1 cellular context compared by ENCODE assay signal in the genomic region with DNA sequence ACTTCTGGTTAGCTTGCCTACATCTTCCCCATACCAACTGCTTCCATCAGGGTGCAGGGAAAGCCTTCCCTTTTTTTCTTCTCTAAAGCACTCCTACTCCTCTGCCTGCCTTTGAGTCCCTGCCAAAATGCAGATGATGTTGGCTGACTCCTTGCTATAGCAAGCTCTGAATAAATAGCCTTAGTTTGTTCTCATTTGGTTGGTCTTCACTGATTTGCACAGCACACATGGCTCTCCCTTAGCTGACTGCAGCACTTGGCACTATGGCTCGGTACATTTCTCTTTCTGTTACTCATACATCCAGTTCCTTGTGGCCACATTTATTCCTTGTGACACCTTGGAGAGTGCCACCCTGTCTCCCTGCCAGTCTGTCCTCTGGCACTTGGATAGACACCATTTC.
TF ChIP-seq lines count a peak whose summit lies in the region.

No MANE protein-coding gene starts in this region.

TF ChIP-seq in IMR-90, 13 proteins besides CTCF, POLR2A, EP300 and RAD21:
- TF ChIP-seq BHLHE40 (IDR thresholded peaks at IDR 0.05; ENCODE audit: low read depth, low read length), result no peak
- TF ChIP-seq MAZ (IDR thresholded peaks at IDR 0.05; ENCODE audit: borderline replicate concordance, low read depth, low read length), result no peak
